In genomic region chr9:114497727-114498382, GRCh38 we compare ENCODE assay signal across 17 cellular contexts. TPM values are rescaled to one million over a fixed set of nuclear protein-coding genes. Genes with fewer than 3 reads are reported as not detected.
DNase-seq lines count a peak whose midpoint lies in the region; ATAC-seq and TF ChIP-seq lines count a peak whose summit lies in the region.
"Had no signal": no experiment of that assay in that cellular context is flagged by ENCODE, and none has a peak within 500 bp of the region (broad histone marks: within the 10 kb centered on the region; RNA-seq: fewer than 3 reads in every experiment).

No MANE protein-coding gene starts in this region.

- no peaks in the 10 kb centered on the region for H3K36me3 Mint-ChIP-seq in activated naive CD8-positive, alpha-beta T cell treated with anti-CD3 and anti-CD28 coated beads, Interleukin-2, amount 50 U/mL, for 24 hours (ENCODE audit: low read depth)
- H3K36me3 Mint-ChIP-seq in activated naive CD8-positive, alpha-beta T cell treated with anti-CD3 and anti-CD28 coated beads for 36 hours, result no peaks in the 10 kb centered on the region
- H3K36me3 Mint-ChIP-seq in brain, result no peaks in the 10 kb centered on the region
- no peaks in the 10 kb centered on the region for H3K36me3 Mint-ChIP-seq in type B pancreatic cell

- ATAC-seq in activated naive CD8-positive, alpha-beta T cell treated with anti-CD3 and anti-CD28 coated beads, Interleukin-2, amount 50 U/mL, for 24 hours, result peak; percentile 18
- ATAC-seq in HG03342 (IDR thresholded peaks at IDR 0.05; ENCODE audit: unreplicated experiment), result no peak
- ATAC-seq in SK-N-SH treated with all-trans-retinoic acid at 6 μM for 48 hours, result no peak

- H3K27ac Mint-ChIP-seq in activated naive CD8-positive, alpha-beta T cell treated with anti-CD3 and anti-CD28 coated beads, Interleukin-2, amount 50 U/mL, for 24 hours, result no peak overlapping the region
- no peak overlapping the region for H3K27ac Mint-ChIP-seq in activated naive CD8-positive, alpha-beta T cell treated with anti-CD3 and anti-CD28 coated beads for 36 hours
- H3K27ac Mint-ChIP-seq in brain (peak overlapping the region in 4 of 5 experiments; percentile 65 to 98 (median 78)), type B pancreatic cell (no peak overlapping the region)

- no peak for DNase-seq in activated naive CD8-positive, alpha-beta T cell treated with anti-CD3 and anti-CD28 coated beads, Interleukin-2, amount 50 U/mL, for 24 hours
- DNase-seq in activated naive CD8-positive, alpha-beta T cell treated with anti-CD3 and anti-CD28 coated beads for 36 hours, result no peak
- DNase-seq in RPMI8226, result peak; percentile 60
- DNase-seq in kidney glomerular epithelial cell (lab: John Stamatoyannopoulos, UW), result no peak
- DNase-seq in type B pancreatic cell (ENCODE audit: extremely low spot score, unreplicated experiment), result no peak
- DNase-seq: C1 segment of cervical spinal cord, Caco-2, DMS153, KG1, MG63, NCI-H1105, NCI-H1694, NCI-H2107, PC-9 had no signal

- H3K9me3 Mint-ChIP-seq in activated naive CD8-positive, alpha-beta T cell treated with anti-CD3 and anti-CD28 coated beads, Interleukin-2, amount 50 U/mL, for 24 hours, result no peaks in the 10 kb centered on the region
- H3K9me3 Mint-ChIP-seq in activated naive CD8-positive, alpha-beta T cell treated with anti-CD3 and anti-CD28 coated beads for 36 hours, result no peaks in the 10 kb centered on the region
- no peaks in the 10 kb centered on the region for H3K9me3 Mint-ChIP-seq in brain
- H3K9me3 Mint-ChIP-seq in type B pancreatic cell, result no peaks in the 10 kb centered on the region

- no peak overlapping the region for H3K4me3 Mint-ChIP-seq in activated naive CD8-positive, alpha-beta T cell treated with anti-CD3 and anti-CD28 coated beads, Interleukin-2, amount 50 U/mL, for 24 hours
- no peak overlapping the region for H3K4me3 Mint-ChIP-seq in activated naive CD8-positive, alpha-beta T cell treated with anti-CD3 and anti-CD28 coated beads for 36 hours
- peak overlapping the region in 3 of 5 experiments; percentile 26 to 57 (median 35) for H3K4me3 Mint-ChIP-seq in brain
- H3K4me3 Mint-ChIP-seq in type B pancreatic cell, result no peak overlapping the region

- peaks cover 6% of the 10 kb centered on the region for H3K27me3 Mint-ChIP-seq in activated naive CD8-positive, alpha-beta T cell treated with anti-CD3 and anti-CD28 coated beads, Interleukin-2, amount 50 U/mL, for 24 hours
- H3K27me3 Mint-ChIP-seq in activated naive CD8-positive, alpha-beta T cell treated with anti-CD3 and anti-CD28 coated beads for 36 hours, result no peaks in the 10 kb centered on the region
- H3K27me3 Mint-ChIP-seq in brain (no peaks in the 10 kb centered on the region), type B pancreatic cell (peaks cover 11% of the 10 kb centered on the region)

- peaks cover 47% of the 10 kb centered on the region for H3K4me1 Mint-ChIP-seq in activated naive CD8-positive, alpha-beta T cell treated with anti-CD3 and anti-CD28 coated beads, Interleukin-2, amount 50 U/mL, for 24 hours
- peaks cover 32% of the 10 kb centered on the region for H3K4me1 Mint-ChIP-seq in activated naive CD8-positive, alpha-beta T cell treated with anti-CD3 and anti-CD28 coated beads for 36 hours
- peaks cover 91% of the 10 kb centered on the region for H3K4me1 Mint-ChIP-seq in brain
- peaks cover 51% of the 10 kb centered on the region for H3K4me1 Mint-ChIP-seq in type B pancreatic cell (ENCODE audit: unreplicated experiment)

- TF ChIP-seq CTCF in brain (conservative IDR thresholded peaks at IDR 0.05) (no peak), type B pancreatic cell (conservative IDR thresholded peaks at IDR 0.05) (no peak)

TF ChIP-seq in SK-N-SH treated with all-trans-retinoic acid at 6 μM for 48 hours, 23 proteins besides CTCF, POLR2A, EP300 and RAD21:
- TF ChIP-seq TSHZ2 (CRISPR knock-in tag; IDR thresholded peaks at IDR 0.05), result no peak
- TF ChIP-seq CSRNP3 (CRISPR knock-in tag; IDR thresholded peaks at IDR 0.05), result no peak
- TF ChIP-seq TCF4 (CRISPR knock-in tag; IDR thresholded peaks at IDR 0.05; ENCODE audit: borderline replicate concordance), result no peak
- no peak for TF ChIP-seq SNAI2 (CRISPR knock-in tag; IDR thresholded peaks at IDR 0.05)
- no peak for TF ChIP-seq ZFP30 (CRISPR knock-in tag; IDR thresholded peaks at IDR 0.05)

RNA-seq across cellular contexts. Expression of gene WHRN, which starts 7.4 kb away (rescaled TPM):
- total RNA-seq in activated naive CD8-positive, alpha-beta T cell treated with anti-CD3 and anti-CD28 coated beads for 36 hours, result 1 to 10 TPM; 4.6 to 5.8 TPM
- polyA plus RNA-seq in brain (ENCODE audit: insufficient read depth, low read depth, low replicate concordance), result 37.3 TPM
- 12.2 and 13.3 TPM in 2 replicates for total RNA-seq in type B pancreatic cell (ENCODE audit: low replicate concordance)

Comparison
In these comparisons a context has a peak if more than half of its experiments do, and no peak if none do; other contexts are left out.
1. H3K27ac Mint-ChIP-seq: peak in brain (4 of 5); none in activated naive CD8-positive, alpha-beta T cell treated with anti-CD3 and anti-CD28 coated beads, Interleukin-2, amount 50 U/mL, for 24 hours (single experiment), activated naive CD8-positive, alpha-beta T cell treated with anti-CD3 and anti-CD28 coated beads for 36 hours (single experiment) and type B pancreatic cell (single experiment).
2. H3K4me3 Mint-ChIP-seq: peak in brain (3 of 5); none in activated naive CD8-positive, alpha-beta T cell treated with anti-CD3 and anti-CD28 coated beads, Interleukin-2, amount 50 U/mL, for 24 hours (single experiment), activated naive CD8-positive, alpha-beta T cell treated with anti-CD3 and anti-CD28 coated beads for 36 hours (single experiment) and type B pancreatic cell (single experiment).